In genomic region chr10:50447691-50448090, GRCh38 we compare ENCODE assay signal across 1 cellular context.
TF ChIP-seq lines count a peak whose summit lies in the region.

No MANE protein-coding gene starts in this region.

TF ChIP-seq in IMR-90, 13 proteins besides CTCF, POLR2A, EP300 and RAD21 (continued from another document):
- TF ChIP-seq CEBPB (IDR thresholded peaks at IDR 0.05; ENCODE audit: low read depth, low read length) (no peak), BHLHE40 (IDR thresholded peaks at IDR 0.05; ENCODE audit: low read depth, low read length) (no peak), RCOR1 (IDR thresholded peaks at IDR 0.05; ENCODE audit: insufficient replicate concordance, low read length) (no peak), MAFK (IDR thresholded peaks at IDR 0.05; ENCODE audit: low read depth, low read length) (no peak)
